Comparison of ENCODE assay signal across 12 cellular contexts in the genomic region with DNA sequence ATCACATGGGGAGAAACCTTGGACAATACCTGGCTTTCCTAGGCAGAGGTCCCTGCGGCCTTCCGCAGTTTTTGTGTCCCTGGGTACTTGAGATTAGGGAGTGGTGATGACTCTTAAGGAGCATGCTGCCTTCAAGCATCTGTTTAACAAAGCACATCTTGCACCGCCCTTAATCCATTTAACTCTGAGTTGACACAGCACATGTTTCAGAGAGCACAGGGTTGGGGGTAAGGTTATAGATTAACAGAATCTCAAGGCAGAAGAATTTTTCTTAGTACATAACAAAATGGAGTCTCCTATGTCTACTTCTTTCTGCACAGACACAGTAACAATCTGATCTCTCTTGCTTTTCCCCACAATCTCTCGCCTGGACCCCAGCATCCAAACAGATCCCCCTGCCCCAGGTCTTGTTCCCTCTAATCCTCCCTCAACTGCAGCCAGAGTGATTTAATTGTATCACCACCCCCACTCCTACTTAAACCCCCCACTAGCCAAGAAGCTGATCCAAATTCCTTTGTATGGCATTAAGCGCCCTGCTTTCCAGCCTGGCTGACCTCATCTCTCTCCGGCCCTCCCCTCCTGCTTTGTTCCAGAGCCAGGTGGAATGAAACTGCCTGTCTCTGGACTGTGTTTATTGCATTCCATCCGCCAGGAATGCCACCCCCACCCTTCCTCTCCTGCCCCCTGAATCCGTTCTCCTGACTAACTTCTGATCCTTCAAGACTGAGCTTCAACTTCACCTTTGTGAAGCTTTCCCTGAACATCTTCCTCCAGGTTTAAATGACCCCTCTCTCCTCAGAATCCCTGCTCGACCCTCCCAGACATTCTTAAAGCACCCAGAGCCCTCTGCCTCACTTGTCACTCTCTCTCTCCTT. TPM values are rescaled to one million over a fixed set of nuclear protein-coding genes. Genes with fewer than 3 reads are reported as not detected.
DNase-seq lines count a peak whose midpoint lies in the region; ATAC-seq and TF ChIP-seq lines count a peak whose summit lies in the region.
"Not testable (repeated sequence)": the region's sequence is repeated elsewhere in the genome, so short reads cannot be mapped to it uniquely, and the experiment has no call there.
"Had no signal": no experiment of that assay in that cellular context is flagged by ENCODE, and none has a peak within 500 bp of the region (broad histone marks: within the 10 kb centered on the region; RNA-seq: fewer than 3 reads in every experiment).

No MANE protein-coding gene starts in this region.

- peak; percentile 50 for TF ChIP-seq CTCF in RWPE2 (IDR thresholded peaks at IDR 0.05; ENCODE audit: poor library complexity, severe bottlenecking)
- not testable (repeated sequence) for TF ChIP-seq CTCF in cardiac fibroblast (IDR thresholded peaks at IDR 0.05; ENCODE audit: low read depth, low read length); glutamatergic neuron (IDR thresholded peaks at IDR 0.05; ENCODE audit: partially characterized antibody, unreplicated experiment); osteocyte (IDR thresholded peaks at IDR 0.05)
- TF ChIP-seq CTCF in uterus (IDR thresholded peaks at IDR 0.05): peak in 2 of 4 experiments; percentile 6 to 27

- H3K27ac ChIP-seq in HUES6 (ENCODE audit: low read depth, low read length): peak overlapping the region; percentile 98
- H3K27ac ChIP-seq in RWPE2 (ENCODE audit: poor library complexity, severe bottlenecking): peak overlapping the region; percentile 94
- peak overlapping the region; percentile 85 to 93 for H3K27ac ChIP-seq in uterus

- H3K4me3 ChIP-seq in HUES6 (ENCODE audit: low read depth, low read length): peak overlapping the region; percentile 17
- H3K4me3 ChIP-seq in RWPE2 (ENCODE audit: severe bottlenecking); cardiac fibroblast (replicated peaks in 1 of 2; ENCODE audit: low read depth in 2 of 2, low read length in 2 of 2); uterus: not testable (repeated sequence)

- H3K36me3 ChIP-seq in HUES6 (ENCODE audit: control insufficient read depth, insufficient read depth, low read length); RWPE2 (ENCODE audit: low read depth); uterus: not testable (repeated sequence)

- H3K27me3 ChIP-seq in HUES6 (ENCODE audit: control insufficient read depth, insufficient read depth, low read length); RWPE2 (ENCODE audit: insufficient read depth, poor library complexity, severe bottlenecking); uterus: not testable (repeated sequence)

- peak overlapping the region; percentile 50 for H3K4me3 Mint-ChIP-seq in glutamatergic neuron (ENCODE audit: unreplicated experiment)
- not testable (repeated sequence) for H3K4me3 Mint-ChIP-seq in osteocyte (ENCODE audit: unreplicated experiment)

- H3K9me3 Mint-ChIP-seq in glutamatergic neuron (ENCODE audit: unreplicated experiment); osteocyte (ENCODE audit: unreplicated experiment): not testable (repeated sequence)

- intact Hi-C loops in uterus (cut with DNase I; ENCODE audit: low total_unique reads): not testable (repeated sequence)

- ATAC-seq in RWPE2 (ENCODE audit: low read depth): peak; percentile 97
- peak; percentile 78 for ATAC-seq in left lobe of liver

- H3K4me1 ChIP-seq in HUES6 (ENCODE audit: control insufficient read depth, insufficient read depth, low read length) (peaks cover 52% of the 10 kb centered on the region), RWPE2 (ENCODE audit: insufficient read depth, poor library complexity, severe bottlenecking) (peaks cover 17% of the 10 kb centered on the region)
- not testable (repeated sequence) for H3K4me1 ChIP-seq in uterus

- TF ChIP-seq POLR2A in uterus (IDR thresholded peaks at IDR 0.05): not testable (repeated sequence)

- not testable (repeated sequence) for H3K36me3 Mint-ChIP-seq in glutamatergic neuron (ENCODE audit: unreplicated experiment)
- peaks cover 20% of the 10 kb centered on the region for H3K36me3 Mint-ChIP-seq in osteocyte (ENCODE audit: unreplicated experiment)

- H3K9me3 ChIP-seq in HUES6 (ENCODE audit: control insufficient read depth, insufficient read depth, low read depth, low read length); RWPE2 (ENCODE audit: severe bottlenecking); uterus: not testable (repeated sequence)

- peak overlapping the region; percentile 94 for H3K9ac ChIP-seq in HUES6 (ENCODE audit: low read length)

- H3K27me3 Mint-ChIP-seq in glutamatergic neuron (ENCODE audit: unreplicated experiment); osteocyte (ENCODE audit: unreplicated experiment): not testable (repeated sequence)

- H3K27ac Mint-ChIP-seq in glutamatergic neuron (ENCODE audit: unreplicated experiment) (peak overlapping the region; percentile 90), osteocyte (ENCODE audit: unreplicated experiment) (peak overlapping the region; percentile 58)

- H3K4me1 Mint-ChIP-seq in glutamatergic neuron (ENCODE audit: low read depth, unreplicated experiment): not testable (repeated sequence)
- H3K4me1 Mint-ChIP-seq in osteocyte (ENCODE audit: unreplicated experiment): peaks cover 12% of the 10 kb centered on the region

- DNase-seq in Daoy (ENCODE audit: low read depth) (peak; percentile 80), RWPE2 (ENCODE audit: low spot score) (peak; percentile 97), cardiac fibroblast (ENCODE audit: low read depth in 2 of 2) (peak; percentile 32 to 60), uterus (peak; percentile 73 to 84)
- DNase-seq in glutamatergic neuron; left lobe of liver (ENCODE audit: low spot score); osteocyte (ENCODE audit: extremely low spot score, unreplicated experiment): not testable (repeated sequence)

RNA-seq across cellular contexts. Expression of gene MMP24OS, which starts 15.0 kb away (rescaled TPM):
- total RNA-seq in Daoy (2014; rRNA removed; shearing (Covaris generic)): 1.1 and 2.2 TPM in 2 replicates
- total RNA-seq in glutamatergic neuron (ENCODE audit: unreplicated experiment): 99.0 TPM
- 27.3 TPM for total RNA-seq in left lobe of liver
- total RNA-seq in osteocyte: 118 and 120 TPM in 2 replicates
- total RNA-seq in uterus: 10 to 100 TPM in 3 of 4 donors, 1 to 10 TPM in 1; 8.8 to 67.8 (median 18.1) TPM

RNA-seq across cellular contexts. Expression of gene EIF6, which starts 21.6 kb away (rescaled TPM):
- 316 and 384 TPM in 2 replicates for total RNA-seq in Daoy (2014; rRNA removed; shearing (Covaris generic))
- 85.2 TPM for total RNA-seq in glutamatergic neuron (ENCODE audit: unreplicated experiment)
- total RNA-seq in left lobe of liver: 80.2 TPM
- total RNA-seq in osteocyte: 131 and 136 TPM in 2 replicates
- total RNA-seq in uterus: 10 to 100 TPM; 33.8 to 80.9 (median 66.8) TPM

RNA-seq across cellular contexts. Expression of gene FAM83C, which starts 29.3 kb away (rescaled TPM):
- total RNA-seq in Daoy (2014; rRNA removed; shearing (Covaris generic)): not detected in 2 replicates
- total RNA-seq in glutamatergic neuron (ENCODE audit: unreplicated experiment) (not detected), left lobe of liver (not detected), osteocyte (not detected in 2 replicates), uterus (not detected)
- total RNA-seq: activated T-helper 1 cell treated with anti-CD3 and anti-CD28 coated beads, Interleukin-12 subunit alpha, Interleukin-12 subunit beta, Interleukin-2, Interleukin-4 antibody, amounts not matched to agents 30 ng/mL and 10 ng/mL and 1 ng/mL, durations not matched to agents 14 hours and 24 hours and 36 hours; cardiac septum; CD8-positive, alpha-beta memory T cell; LHCN-M2 had no signal

RNA-seq across cellular contexts. Expression of gene MMP24, which starts 36.5 kb away (rescaled TPM):
- total RNA-seq in Daoy (2014; rRNA removed; shearing (Covaris generic)): 0.54 and 0.86 TPM in 2 replicates
- 19.0 TPM for total RNA-seq in glutamatergic neuron (ENCODE audit: unreplicated experiment)
- 0.43 TPM for total RNA-seq in left lobe of liver
- total RNA-seq in osteocyte: 0.54 and 0.63 TPM in 2 replicates
- 1 to 10 TPM in 3 of 4 donors, under 1 TPM in 1; 0.51 to 2.6 (median 2.0) TPM for total RNA-seq in uterus
